ENCODE assay signal across 8 cellular contexts in genomic region chr9:131529597-131530545, GRCh38. TPM values are rescaled to one million over a fixed set of nuclear protein-coding genes. Genes with fewer than 3 reads are reported as not detected.
DNase-seq lines count a peak whose midpoint lies in the region; ATAC-seq, FAIRE-seq and TF ChIP-seq lines count a peak whose summit lies in the region.

No MANE protein-coding gene starts in this region.

- H3K27me3 ChIP-seq in SJCRH30 (no peaks in the 10 kb centered on the region), psoas muscle (ENCODE audit: insufficient read depth in 3 of 3, low read length in 2 of 3) (no peaks in the 10 kb centered on the region)

- DNase-seq in GM10266 (ENCODE audit: extremely low spot score): peak; percentile 28
- no peak for DNase-seq in SJCRH30
- no peak for DNase-seq in fibroblast of mammary gland (ENCODE audit: low read depth)
- DNase-seq in psoas muscle: no peak
- DNase-seq in RCC 7860 (ENCODE audit: low spot score): no peak
- DNase-seq in DMS153 treated with DMSO at 0.1 percent for 48 hours (lab: John Stamatoyannopoulos, UW; ENCODE audit: unreplicated experiment): no peak
- no peak for DNase-seq in DMS79 (lab: John Stamatoyannopoulos, UW)

- H3K36me3 ChIP-seq in SJCRH30 (peaks cover 48% of the 10 kb centered on the region), psoas muscle (ENCODE audit: insufficient read depth in 1 of 2, low read depth in 1 of 2) (peaks cover 0 to 53% of the 10 kb centered on the region in 2 donors)

- ATAC-seq in psoas muscle: no peak
- no peak for ATAC-seq in GM19324 (IDR thresholded peaks at IDR 0.05; ENCODE audit: low FRiP score, unreplicated experiment)

- TF ChIP-seq CTCF in GM10266 (IDR thresholded peaks at IDR 0.05; ENCODE audit: control insufficient read depth, insufficient read depth, low read depth, missing control alignments) (no peak), fibroblast of mammary gland (conservative IDR thresholded peaks at IDR 0.05; ENCODE audit: control insufficient read depth, insufficient read depth, low read depth, low read length) (no peak), psoas muscle (IDR thresholded peaks at IDR 0.05) (no peak)

- H3K4me3 ChIP-seq in SJCRH30 (peak overlapping the region; percentile 91), fibroblast of mammary gland (ENCODE audit: control insufficient read depth, low read depth, low read length) (peak overlapping the region; percentile 69), psoas muscle (peak overlapping the region; percentile 98)

- H3K27ac ChIP-seq in SJCRH30: peak overlapping the region; percentile 66; the same call in 1 of the 2 replicates
- H3K27ac ChIP-seq in psoas muscle: peak overlapping the region; percentile 85

- WGBS in psoas muscle, 3 donors: 61 to 69% (median 63%) methylated on average over 24 of the region's 24 CpGs

- no peaks in the 10 kb centered on the region for H3K9me3 ChIP-seq in SJCRH30 (replicated peaks)
- H3K9me3 ChIP-seq in psoas muscle: no peaks in the 10 kb centered on the region

- no peak for FAIRE-seq in RCC 7860 (lab: Jason Lieb, UNC)

- intact Hi-C loops in psoas muscle (cut with DNase I): no loop called here

- no peaks in the 10 kb centered on the region for H3K4me1 ChIP-seq in SJCRH30
- H3K4me1 ChIP-seq in psoas muscle: peaks cover 12% of the 10 kb centered on the region

RNA-seq across cellular contexts. Expression of gene UCK1, which starts 1.2 kb away (rescaled TPM):
- total RNA-seq in SJCRH30 (2014; rRNA removed; shearing (Covaris generic)): 49.2 and 54.3 TPM in 2 replicates
- total RNA-seq in psoas muscle: 10 to 100 TPM; 16.8 to 40.0 (median 21.8) TPM
- 10 to 100 TPM; 37.8 to 75.6 (median 47.4) TPM for polyA plus RNA-seq in psoas muscle

RNA-seq across cellular contexts. Expression of gene PRRT1B, which starts 15.5 kb away (rescaled TPM):
- total RNA-seq in SJCRH30 (2014; rRNA removed; shearing (Covaris generic)): not detected in 2 replicates
- not detected for total RNA-seq in psoas muscle
- not detected for polyA plus RNA-seq in psoas muscle

RNA-seq across cellular contexts. Expression of gene POMT1, which starts 27.2 kb away (rescaled TPM):
- total RNA-seq in SJCRH30 (2014; rRNA removed; shearing (Covaris generic)): 23.0 and 25.6 TPM in 2 replicates
- total RNA-seq in psoas muscle: 10 to 100 TPM; 10.9 to 30.8 (median 14.2) TPM
- polyA plus RNA-seq in psoas muscle: 10 to 100 TPM; 11.2 to 23.0 (median 20.8) TPM
